1 cellular context compared by ENCODE assay signal in the genomic region with DNA sequence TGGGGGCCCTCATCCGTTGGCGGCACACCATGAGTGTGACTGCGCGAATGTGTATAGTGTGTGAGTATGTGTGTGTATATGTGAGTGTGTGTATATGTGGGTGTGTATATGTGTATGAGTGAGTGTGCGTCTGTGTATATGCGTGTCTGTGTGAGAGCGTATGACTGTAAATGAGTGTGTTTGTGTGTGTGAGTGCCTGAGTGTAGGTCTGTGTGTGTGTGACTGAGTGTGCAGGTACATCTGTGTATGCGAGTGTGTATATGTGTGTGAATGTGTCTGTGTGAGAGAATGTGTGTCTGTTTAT.
TF ChIP-seq lines count a peak whose summit lies in the region.

No MANE protein-coding gene starts in this region.

TF ChIP-seq in GM12878, 131 proteins besides CTCF, POLR2A, EP300 and RAD21 (continued from another document):
- TF ChIP-seq, protein P1, sequence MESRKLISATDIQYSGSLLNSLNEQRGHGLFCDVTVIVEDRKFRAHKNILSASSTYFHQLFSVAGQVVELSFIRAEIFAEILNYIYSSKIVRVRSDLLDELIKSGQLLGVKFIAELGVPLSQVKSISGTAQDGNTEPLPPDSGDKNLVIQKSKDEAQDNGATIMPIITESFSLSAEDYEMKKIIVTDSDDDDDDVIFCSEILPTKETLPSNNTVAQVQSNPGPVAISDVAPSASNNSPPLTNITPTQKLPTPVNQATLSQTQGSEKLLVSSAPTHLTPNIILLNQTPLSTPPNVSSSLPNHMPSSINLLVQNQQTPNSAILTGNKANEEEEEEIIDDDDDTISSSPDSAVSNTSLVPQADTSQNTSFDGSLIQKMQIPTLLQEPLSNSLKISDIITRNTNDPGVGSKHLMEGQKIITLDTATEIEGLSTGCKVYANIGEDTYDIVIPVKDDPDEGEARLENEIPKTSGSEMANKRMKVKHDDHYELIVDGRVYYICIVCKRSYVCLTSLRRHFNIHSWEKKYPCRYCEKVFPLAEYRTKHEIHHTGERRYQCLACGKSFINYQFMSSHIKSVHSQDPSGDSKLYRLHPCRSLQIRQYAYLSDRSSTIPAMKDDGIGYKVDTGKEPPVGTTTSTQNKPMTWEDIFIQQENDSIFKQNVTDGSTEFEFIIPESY (IDR thresholded peaks at IDR 0.05), result no peak
TF ChIP-seq in GM12878: peak in this region for 1.
